Comparison of ENCODE assay signal across 1 cellular context in genomic region chr11:33869511-33870422, GRCh38.
TF ChIP-seq lines count a peak whose summit lies in the region.

No MANE protein-coding gene starts in this region.

TF ChIP-seq in SK-N-SH treated with all-trans-retinoic acid at 6 μM for 48 hours, 23 proteins besides CTCF, POLR2A, EP300 and RAD21 (continued from another document):
- TF ChIP-seq CSRNP3 (CRISPR knock-in tag; IDR thresholded peaks at IDR 0.05), result no peak
- no peak for TF ChIP-seq CSDC2 (CRISPR knock-in tag; IDR thresholded peaks at IDR 0.05)
- TF ChIP-seq CREB5 (CRISPR knock-in tag; IDR thresholded peaks at IDR 0.05; ENCODE audit: low read depth), result no peak
- no peak for TF ChIP-seq BACH2 (CRISPR knock-in tag; IDR thresholded peaks at IDR 0.05; ENCODE audit: borderline replicate concordance)
